ENCODE assay signal across 8 cellular contexts in genomic region chr1:168136709-168137514, GRCh38. TPM values are rescaled to one million over a fixed set of nuclear protein-coding genes. Genes with fewer than 3 reads are reported as not detected.
DNase-seq lines count a peak whose midpoint lies in the region; ATAC-seq and TF ChIP-seq lines count a peak whose summit lies in the region.

TSS of gene GPR161 (minus strand) at chr1:168136930. CDS start at chr1:168104850, 32,080 bp downstream.

- H3K36me3 ChIP-seq in A673 (ENCODE audit: insufficient read depth, low read length, poor library complexity, severe bottlenecking), result no peaks in the 10 kb centered on the region
- H3K36me3 ChIP-seq in upper lobe of right lung, result no peaks in the 10 kb centered on the region

- CTCF ChIA-PET in A673 (lab: Charles Lee), result no interaction called here

- H3K36me3 Mint-ChIP-seq in activated T-helper 1 cell treated with anti-CD3 and anti-CD28 coated beads, Interleukin-12 subunit alpha, Interleukin-12 subunit beta, Interleukin-2, Interleukin-4 antibody, amounts not matched to agents 30 ng/mL and 10 ng/mL and 1 ng/mL, durations not matched to agents 14 hours and 24 hours and 36 hours (ENCODE audit: low read depth), result peaks cover 4% of the 10 kb centered on the region

- intact Hi-C loops in A673 (cut with micrococcal nuclease; ENCODE audit: unreplicated experiment) (no loop called here), upper lobe of right lung (cut with DNase I) (no loop called here)
- intact Hi-C loops in activated T-helper 1 cell treated with anti-CD3 and anti-CD28 coated beads, Interleukin-12 subunit alpha, Interleukin-12 subunit beta, Interleukin-2, Interleukin-4 antibody, amounts not matched to agents 30 ng/mL and 10 ng/mL and 1 ng/mL, durations not matched to agents 14 hours and 24 hours and 36 hours (cut with micrococcal nuclease), result loop anchor here (5.0 kb wide), 2 partner anchors 90 to 200 kb away; partner anchors contain the start of genes DCAF6, MPC2 and SFT2D2

- POLR2A ChIA-PET in A673 (lab: Charles Lee; ENCODE audit: low non-redundant PET), result no interaction called here

- DNase-seq in A673 (ENCODE audit: low spot score) (peak; percentile 61), NCI-H2227 (lab: John Stamatoyannopoulos, UW; ENCODE audit: unreplicated experiment) (peak; percentile 72), fibroblast of mammary gland (ENCODE audit: low read depth) (peak; percentile 19), myocyte (ENCODE audit: low read depth) (peak; percentile 53), upper lobe of right lung (peak; percentile 77)
- DNase-seq in activated T-helper 1 cell treated with anti-CD3 and anti-CD28 coated beads, Interleukin-12 subunit alpha, Interleukin-12 subunit beta, Interleukin-2, Interleukin-4 antibody, amounts not matched to agents 30 ng/mL and 10 ng/mL and 1 ng/mL, durations not matched to agents 14 hours and 24 hours and 36 hours (ENCODE audit: low spot score), result no peak

- peaks cover 53% of the 10 kb centered on the region for H3K27me3 Mint-ChIP-seq in activated T-helper 1 cell treated with anti-CD3 and anti-CD28 coated beads, Interleukin-12 subunit alpha, Interleukin-12 subunit beta, Interleukin-2, Interleukin-4 antibody, amounts not matched to agents 30 ng/mL and 10 ng/mL and 1 ng/mL, durations not matched to agents 14 hours and 24 hours and 36 hours (ENCODE audit: insufficient read depth)

- H3K4me3 Mint-ChIP-seq in activated T-helper 1 cell treated with anti-CD3 and anti-CD28 coated beads, Interleukin-12 subunit alpha, Interleukin-12 subunit beta, Interleukin-2, Interleukin-4 antibody, amounts not matched to agents 30 ng/mL and 10 ng/mL and 1 ng/mL, durations not matched to agents 14 hours and 24 hours and 36 hours, result peak within 1 kb of the TSS; percentile 85

- H3K9me3 ChIP-seq in A673 (ENCODE audit: low read depth, low read length, poor library complexity, severe bottlenecking), result no peaks in the 10 kb centered on the region
- H3K9me3 ChIP-seq in upper lobe of right lung, result no peaks in the 10 kb centered on the region

- TF ChIP-seq CTCF in A673 (conservative IDR thresholded peaks at IDR 0.05; ENCODE audit: low read depth, low read length) (no peak), fibroblast of mammary gland (conservative IDR thresholded peaks at IDR 0.05; ENCODE audit: control insufficient read depth, insufficient read depth, low read depth, low read length) (no peak), upper lobe of right lung (IDR thresholded peaks at IDR 0.05) (no peak)

- BruUV-seq in A673 (replicated peaks; lab: Mats Ljungman, UMichigan), result no TSS peak

- peak within 1 kb of the TSS; percentile 71 for H3K27ac Mint-ChIP-seq in activated T-helper 1 cell treated with anti-CD3 and anti-CD28 coated beads, Interleukin-12 subunit alpha, Interleukin-12 subunit beta, Interleukin-2, Interleukin-4 antibody, amounts not matched to agents 30 ng/mL and 10 ng/mL and 1 ng/mL, durations not matched to agents 14 hours and 24 hours and 36 hours

- H3K4me3 ChIP-seq in A673 (ENCODE audit: low read depth, low read length, poor library complexity, severe bottlenecking) (peak within 1 kb of the TSS; percentile 92), fibroblast of mammary gland (ENCODE audit: control insufficient read depth, low read depth, low read length) (peak within 1 kb of the TSS; percentile 72), upper lobe of right lung (peak within 1 kb of the TSS; percentile 82)

- ATAC-seq in GM18498 (IDR thresholded peaks at IDR 0.05; ENCODE audit: unreplicated experiment) (peak; percentile 63), upper lobe of right lung (peak; percentile 66), GM19467 (IDR thresholded peaks at IDR 0.05; ENCODE audit: unreplicated experiment) (no peak)

- peaks cover 18% of the 10 kb centered on the region for H3K4me1 ChIP-seq in A673 (ENCODE audit: insufficient read depth, low read length, poor library complexity, severe bottlenecking)
- peaks cover 7% of the 10 kb centered on the region for H3K4me1 ChIP-seq in upper lobe of right lung

- no peaks in the 10 kb centered on the region for H3K27me3 ChIP-seq in A673 (replicated peaks; ENCODE audit: insufficient read depth, low read depth, low read length, poor library complexity)
- H3K27me3 ChIP-seq in upper lobe of right lung, result no peaks in the 10 kb centered on the region

- H3K27ac ChIP-seq in A673 (ENCODE audit: low read depth, low read length, poor library complexity, severe bottlenecking) (peak within 1 kb of the TSS; percentile 68), upper lobe of right lung (peak within 1 kb of the TSS; percentile 69)

- H3K4me1 Mint-ChIP-seq in activated T-helper 1 cell treated with anti-CD3 and anti-CD28 coated beads, Interleukin-12 subunit alpha, Interleukin-12 subunit beta, Interleukin-2, Interleukin-4 antibody, amounts not matched to agents 30 ng/mL and 10 ng/mL and 1 ng/mL, durations not matched to agents 14 hours and 24 hours and 36 hours (ENCODE audit: low read depth), result peaks cover 26% of the 10 kb centered on the region

- no peaks in the 10 kb centered on the region for H3K9me3 Mint-ChIP-seq in activated T-helper 1 cell treated with anti-CD3 and anti-CD28 coated beads, Interleukin-12 subunit alpha, Interleukin-12 subunit beta, Interleukin-2, Interleukin-4 antibody, amounts not matched to agents 30 ng/mL and 10 ng/mL and 1 ng/mL, durations not matched to agents 14 hours and 24 hours and 36 hours

RNA-seq across cellular contexts. Expression of gene GPR161, which starts in this region (rescaled TPM):
- total RNA-seq in A673 (2021), result 17.4 and 22.0 TPM in 2 replicates
- total RNA-seq in activated T-helper 1 cell treated with anti-CD3 and anti-CD28 coated beads, Interleukin-12 subunit alpha, Interleukin-12 subunit beta, Interleukin-2, Interleukin-4 antibody, amounts not matched to agents 30 ng/mL and 10 ng/mL and 1 ng/mL, durations not matched to agents 14 hours and 24 hours and 36 hours, result 0.41 and 0.42 TPM in 2 replicates
- total RNA-seq in myocyte, result 7.0 and 8.4 TPM in 2 replicates
- 9.7 TPM for polyA plus RNA-seq in myocyte (2012)
- total RNA-seq in upper lobe of right lung, result 14.5 TPM
